Comparison of ENCODE assay signal across 24 cellular contexts in genomic region chr9:135402048-135402738, GRCh38.
"Had no signal": no experiment of that assay in that cellular context is flagged by ENCODE, and none has a peak within 500 bp of the region (broad histone marks: within the 10 kb centered on the region; RNA-seq: fewer than 3 reads in every experiment).

No MANE protein-coding gene starts in this region.

- H3K27ac ChIP-seq: hepatocyte, left ventricle myocardium inferior, parathyroid adenoma, psoas muscle, right lobe of liver, tibial nerve, vagina had no signal

- H3K27me3 ChIP-seq: hepatocyte, right lobe of liver, tibial nerve, vagina had no signal

- H3K4me3 ChIP-seq: hepatocyte, left ventricle myocardium inferior, mucosa of descending colon, psoas muscle, right lobe of liver, smooth muscle cell, tibial nerve, vagina had no signal

- H3K9me3 ChIP-seq: mucosa of descending colon, psoas muscle, right lobe of liver, vagina had no signal

- H3K9me3 Mint-ChIP-seq: memory B cell; natural killer cell treated with Interleukin-12 subunit alpha and Interleukin-12 subunit beta and Interleukin-15 and Interleukin-18, amount 100 ng/mL, for 72 hours; stimulated activated memory B cell treated with anti-CD40 and anti-IgM and Interleukin-4, amounts not matched to agents 10 μg/mL and 1 μg/mL and 100 μg/mL, for 72 hours; stimulated activated naive CD8-positive, alpha-beta T cell treated with anti-CD3 and anti-CD28 coated beads, Interleukin-15, amount 100 ng/mL, for 72 hours; type B pancreatic cell had no signal

- H3K36me3 Mint-ChIP-seq: memory B cell; naive thymus-derived CD4-positive, alpha-beta T cell; natural killer cell treated with Interleukin-12 subunit alpha and Interleukin-12 subunit beta and Interleukin-15 and Interleukin-18, amount 100 ng/mL, for 72 hours; stimulated activated memory B cell treated with anti-CD40 and anti-IgM and Interleukin-4, amounts not matched to agents 10 μg/mL and 1 μg/mL and 100 μg/mL, for 72 hours; type B pancreatic cell had no signal

- H3K4me1 Mint-ChIP-seq: memory B cell; naive thymus-derived CD4-positive, alpha-beta T cell; stimulated activated memory B cell treated with anti-CD40 and anti-IgM and Interleukin-4, amounts not matched to agents 10 μg/mL and 1 μg/mL and 100 μg/mL, for 72 hours; stimulated activated naive CD8-positive, alpha-beta T cell treated with anti-CD3 and anti-CD28 coated beads, Interleukin-15, amount 100 ng/mL, for 72 hours had no signal

- H3K4me1 ChIP-seq: left ventricle myocardium inferior, parathyroid adenoma, psoas muscle, right lobe of liver, tibial nerve, vagina had no signal

- H3K27me3 Mint-ChIP-seq: natural killer cell treated with Interleukin-12 subunit alpha and Interleukin-12 subunit beta and Interleukin-15 and Interleukin-18, amount 100 ng/mL, for 72 hours had no signal

- H3K27ac Mint-ChIP-seq: memory B cell; natural killer cell treated with Interleukin-12 subunit alpha and Interleukin-12 subunit beta and Interleukin-15 and Interleukin-18, amount 100 ng/mL, for 72 hours; stimulated activated memory B cell treated with anti-CD40 and anti-IgM and Interleukin-4, amounts not matched to agents 10 μg/mL and 1 μg/mL and 100 μg/mL, for 72 hours; stimulated activated naive CD8-positive, alpha-beta T cell treated with anti-CD3 and anti-CD28 coated beads, Interleukin-15, amount 100 ng/mL, for 72 hours; type B pancreatic cell had no signal

- DNase-seq: islet precursor cell; left ventricle myocardium inferior; midbrain; mucosa of descending colon; naive thymus-derived CD4-positive, alpha-beta T cell; nucleus accumbens; psoas muscle; right lobe of liver; stimulated activated CD4-positive, alpha-beta T cell treated with anti-CD3 and anti-CD28 coated beads, Interleukin-1b, Interleukin-23, amount 100 ng/mL, for 48 hours; stimulated activated CD4-positive, alpha-beta T cell treated with anti-CD3 and anti-CD28 coated beads, Interleukin-2, amount 100 ng/mL, for 48 hours; stimulated activated CD4-positive, alpha-beta T cell treated with anti-CD3 and anti-CD28 coated beads, Interleukin-4, amount 100 ng/mL, for 4 hours; stimulated activated CD8-positive, alpha-beta memory T cell treated with anti-CD3 and anti-CD28 coated beads, Interleukin-4, amount 100 ng/mL, for 48 hours; stimulated activated naive CD4-positive, alpha-beta T cell treated with Interleukin-2 at 50 U/mL for 16 hours; stimulated activated naive CD8-positive, alpha-beta T cell treated with anti-CD3 and anti-CD28 coated beads, Interleukin-15, amount 100 ng/mL, for 72 hours; substantia nigra had no signal

- ATAC-seq: mucosa of descending colon; naive thymus-derived CD4-positive, alpha-beta T cell; psoas muscle; right lobe of liver; stimulated activated memory B cell treated with anti-CD40 and anti-IgM and Interleukin-4, amounts not matched to agents 10 μg/mL and 1 μg/mL and 100 μg/mL, for 72 hours; stimulated activated naive CD8-positive, alpha-beta T cell treated with anti-CD3 and anti-CD28 coated beads, Interleukin-15, amount 100 ng/mL, for 72 hours had no signal

- H3K36me3 ChIP-seq: left ventricle myocardium inferior, right lobe of liver, tibial nerve, vagina had no signal

- H3K4me3 Mint-ChIP-seq: memory B cell; naive thymus-derived CD4-positive, alpha-beta T cell; natural killer cell treated with Interleukin-12 subunit alpha and Interleukin-12 subunit beta and Interleukin-15 and Interleukin-18, amount 100 ng/mL, for 72 hours; stimulated activated memory B cell treated with anti-CD40 and anti-IgM and Interleukin-4, amounts not matched to agents 10 μg/mL and 1 μg/mL and 100 μg/mL, for 72 hours; stimulated activated naive CD8-positive, alpha-beta T cell treated with anti-CD3 and anti-CD28 coated beads, Interleukin-15, amount 100 ng/mL, for 72 hours; type B pancreatic cell had no signal
